28 cellular contexts compared by ENCODE assay signal in genomic region chr1:244992833-244993232, GRCh38.
DNase-seq lines count a peak whose midpoint lies in the region; ATAC-seq, FAIRE-seq and TF ChIP-seq lines count a peak whose summit lies in the region.
"Had no signal": no experiment of that assay in that cellular context is flagged by ENCODE, and none has a peak within 500 bp of the region (broad histone marks: within the 10 kb centered on the region; RNA-seq: fewer than 3 reads in every experiment).

No MANE protein-coding gene starts in this region.

- H3K79me2 ChIP-seq in GM23248 (ENCODE audit: insufficient read depth) (no peaks in the 10 kb centered on the region), astrocyte (ENCODE audit: insufficient read depth, low read length) (no peaks in the 10 kb centered on the region)

- H3K4me3 ChIP-seq in GM23248 = no peak overlapping the region
- no peak overlapping the region for H3K4me3 ChIP-seq in astrocyte (ENCODE audit: insufficient read depth, low read depth, low read length)
- H3K4me3 ChIP-seq: HAP-1, right atrium auricular region, vagina had no signal

- no peaks in the 10 kb centered on the region for H3K9me3 Mint-ChIP-seq in activated CD4-positive, alpha-beta T cell treated with anti-CD3 and anti-CD28 coated beads for 36 hours (ENCODE audit: low read depth)
- no peaks in the 10 kb centered on the region for H3K9me3 Mint-ChIP-seq in activated CD4-positive, alpha-beta T cell treated with anti-CD3 and anti-CD28 coated beads, Interleukin-2, amount 10 ng/mL, durations not matched to agents 24 days and 14 days
- peaks cover 7% of the 10 kb centered on the region for H3K9me3 Mint-ChIP-seq in astrocyte (ENCODE audit: unreplicated experiment)
- no peaks in the 10 kb centered on the region for H3K9me3 Mint-ChIP-seq in stimulated activated effector memory CD8-positive, alpha-beta T cell treated with anti-CD3 and anti-CD28 coated beads, Interleukin-12 subunit alpha, Interleukin-12 subunit beta, amount 100 ng/mL, for 72 hours
- H3K9me3 Mint-ChIP-seq: memory B cell, naive B cell had no signal

- no peak overlapping the region for H3K27ac Mint-ChIP-seq in activated CD4-positive, alpha-beta T cell treated with anti-CD3 and anti-CD28 coated beads for 36 hours
- no peak overlapping the region for H3K27ac Mint-ChIP-seq in activated CD4-positive, alpha-beta T cell treated with anti-CD3 and anti-CD28 coated beads, Interleukin-2, amount 10 ng/mL, durations not matched to agents 24 days and 14 days
- no peak overlapping the region for H3K27ac Mint-ChIP-seq in astrocyte (ENCODE audit: unreplicated experiment)
- no peak overlapping the region for H3K27ac Mint-ChIP-seq in stimulated activated effector memory CD8-positive, alpha-beta T cell treated with anti-CD3 and anti-CD28 coated beads, Interleukin-12 subunit alpha, Interleukin-12 subunit beta, amount 100 ng/mL, for 72 hours
- H3K27ac Mint-ChIP-seq: memory B cell, naive B cell had no signal

- H3K27me3 ChIP-seq in GM23248 (replicated peaks; ENCODE audit: insufficient read depth) (no peaks in the 10 kb centered on the region), astrocyte (ENCODE audit: insufficient read depth, low read length) (no peaks in the 10 kb centered on the region)
- H3K27me3 ChIP-seq: right atrium auricular region, vagina had no signal

- H3K27ac ChIP-seq in GM23248 (no peak overlapping the region), astrocyte (ENCODE audit: low read depth, low read length) (no peak overlapping the region)
- H3K27ac ChIP-seq: KMS-11, right atrium auricular region, vagina had no signal

- no peak for FAIRE-seq in astrocyte (lab: Jason Lieb, UNC)

- H3K4me1 ChIP-seq in GM23248 (ENCODE audit: insufficient read depth) (peaks cover 12% of the 10 kb centered on the region; the same call in 1 of the 2 replicates), astrocyte (ENCODE audit: insufficient read depth, low read length) (peaks cover 11% of the 10 kb centered on the region)
- H3K4me1 ChIP-seq: HAP-1, right atrium auricular region, vagina had no signal

- H3K4me1 Mint-ChIP-seq in activated CD4-positive, alpha-beta T cell treated with anti-CD3 and anti-CD28 coated beads for 36 hours = no peaks in the 10 kb centered on the region
- H3K4me1 Mint-ChIP-seq in activated CD4-positive, alpha-beta T cell treated with anti-CD3 and anti-CD28 coated beads, Interleukin-2, amount 10 ng/mL, durations not matched to agents 24 days and 14 days = no peaks in the 10 kb centered on the region
- peaks cover 9% of the 10 kb centered on the region for H3K4me1 Mint-ChIP-seq in astrocyte (ENCODE audit: low read depth, unreplicated experiment)
- H3K4me1 Mint-ChIP-seq in stimulated activated effector memory CD8-positive, alpha-beta T cell treated with anti-CD3 and anti-CD28 coated beads, Interleukin-12 subunit alpha, Interleukin-12 subunit beta, amount 100 ng/mL, for 72 hours = peaks cover 8% of the 10 kb centered on the region
- H3K4me1 Mint-ChIP-seq: memory B cell had no signal

- POLR2A ChIA-PET in activated CD4-positive, alpha-beta T cell treated with anti-CD3 and anti-CD28 coated beads for 36 hours (lab: Charles Lee) = no interaction called here

- peak; percentile 87 for ATAC-seq in activated CD4-positive, alpha-beta T cell treated with anti-CD3 and anti-CD28 coated beads for 36 hours
- ATAC-seq in stimulated activated effector memory CD8-positive, alpha-beta T cell treated with anti-CD3 and anti-CD28 coated beads, Interleukin-12 subunit alpha, Interleukin-12 subunit beta, amount 100 ng/mL, for 72 hours = peak; percentile 84
- no peak for ATAC-seq in GM19467 (IDR thresholded peaks at IDR 0.05; ENCODE audit: unreplicated experiment)

- H3K9me3 ChIP-seq in GM23248 (ENCODE audit: low read depth) (no peaks in the 10 kb centered on the region), astrocyte (ENCODE audit: insufficient read depth, low read depth, low read length) (no peaks in the 10 kb centered on the region)
- H3K9me3 ChIP-seq: HAP-1, right atrium auricular region, vagina had no signal

- CTCF ChIA-PET in activated CD4-positive, alpha-beta T cell treated with anti-CD3 and anti-CD28 coated beads for 36 hours (lab: Charles Lee) = interaction anchor here (0.8 to 1.5 kb wide), 2 partner anchors 9 to 51 kb away, joined by 3 read pairs; no protein-coding TSS in a partner anchor

- in situ Hi-C loops in GM23248 (cut with MboI) = no loop called here

- no peak overlapping the region for H3K4me2 ChIP-seq in GM23248 (ENCODE audit: unreplicated experiment)
- H3K4me2 ChIP-seq in astrocyte (ENCODE audit: low read length) = no peak overlapping the region
- H3K4me2 ChIP-seq: KMS-11 had no signal

- H4K20me1 ChIP-seq in GM23248 (ENCODE audit: insufficient read depth) (no peaks in the 10 kb centered on the region), astrocyte (ENCODE audit: insufficient read depth, low read length) (no peaks in the 10 kb centered on the region)

- H3K9me2 ChIP-seq in GM23248 (ENCODE audit: insufficient read depth) = no peaks in the 10 kb centered on the region

- no peaks in the 10 kb centered on the region for H3K27me3 Mint-ChIP-seq in activated CD4-positive, alpha-beta T cell treated with anti-CD3 and anti-CD28 coated beads for 36 hours
- no peaks in the 10 kb centered on the region for H3K27me3 Mint-ChIP-seq in activated CD4-positive, alpha-beta T cell treated with anti-CD3 and anti-CD28 coated beads, Interleukin-2, amount 10 ng/mL, durations not matched to agents 24 days and 14 days
- H3K27me3 Mint-ChIP-seq in astrocyte (ENCODE audit: low read depth, unreplicated experiment) = no peaks in the 10 kb centered on the region
- H3K27me3 Mint-ChIP-seq: memory B cell, naive B cell had no signal

- no peaks in the 10 kb centered on the region for H3F3A ChIP-seq in GM23248 (ENCODE audit: insufficient read depth)

- TF ChIP-seq CTCF in astrocyte (IDR thresholded peaks at IDR 0.05; ENCODE audit: insufficient read depth, low read depth, low read length) = no peak

- no peak overlapping the region for H3K4me3 Mint-ChIP-seq in activated CD4-positive, alpha-beta T cell treated with anti-CD3 and anti-CD28 coated beads for 36 hours
- H3K4me3 Mint-ChIP-seq in activated CD4-positive, alpha-beta T cell treated with anti-CD3 and anti-CD28 coated beads, Interleukin-2, amount 10 ng/mL, durations not matched to agents 24 days and 14 days = no peak overlapping the region
- no peak overlapping the region for H3K4me3 Mint-ChIP-seq in astrocyte (ENCODE audit: unreplicated experiment)
- no peak overlapping the region for H3K4me3 Mint-ChIP-seq in stimulated activated effector memory CD8-positive, alpha-beta T cell treated with anti-CD3 and anti-CD28 coated beads, Interleukin-12 subunit alpha, Interleukin-12 subunit beta, amount 100 ng/mL, for 72 hours
- H3K4me3 Mint-ChIP-seq: memory B cell had no signal

- H3K36me3 Mint-ChIP-seq in activated CD4-positive, alpha-beta T cell treated with anti-CD3 and anti-CD28 coated beads for 36 hours (ENCODE audit: low read depth) = peaks cover under 1% of the 10 kb centered on the region
- no peaks in the 10 kb centered on the region for H3K36me3 Mint-ChIP-seq in activated CD4-positive, alpha-beta T cell treated with anti-CD3 and anti-CD28 coated beads, Interleukin-2, amount 10 ng/mL, durations not matched to agents 24 days and 14 days (ENCODE audit: low read depth)
- H3K36me3 Mint-ChIP-seq in astrocyte (ENCODE audit: low read depth, unreplicated experiment) = peaks cover 16% of the 10 kb centered on the region
- no peaks in the 10 kb centered on the region for H3K36me3 Mint-ChIP-seq in stimulated activated effector memory CD8-positive, alpha-beta T cell treated with anti-CD3 and anti-CD28 coated beads, Interleukin-12 subunit alpha, Interleukin-12 subunit beta, amount 100 ng/mL, for 72 hours
- H3K36me3 Mint-ChIP-seq: memory B cell had no signal

- H2AFZ ChIP-seq in GM23248 (no peak overlapping the region), astrocyte (ENCODE audit: low read depth, low read length) (no peak overlapping the region)

- no peak for DNase-seq in activated CD4-positive, alpha-beta T cell treated with anti-CD3 and anti-CD28 coated beads for 36 hours
- no peak for DNase-seq in activated CD4-positive, alpha-beta T cell treated with anti-CD3 and anti-CD28 coated beads, Interleukin-2, amount 10 ng/mL, durations not matched to agents 24 days and 14 days
- DNase-seq in GM23248 (peak; percentile 27), astrocyte (ENCODE audit: low read depth) (peak; percentile 8), SHP77 (lab: John Stamatoyannopoulos, UW) (no peak)
- DNase-seq in stimulated activated effector memory CD8-positive, alpha-beta T cell treated with anti-CD3 and anti-CD28 coated beads, Interleukin-12 subunit alpha, Interleukin-12 subunit beta, amount 100 ng/mL, for 72 hours (ENCODE audit: low spot score in 2 of 2) = no peak
- DNase-seq in activated CD4-positive, alpha-beta T cell treated with anti-CD3 and anti-CD28 coated beads, Interleukin-2, amount 50 U/mL, for 4 hours = no peak
- DNase-seq: ACHN; activated CD4-positive, alpha-beta T cell treated with anti-CD3 and anti-CD28 coated beads, Interleukin-2, amount 50 U/mL, for 1 hour; activated naive CD4-positive, alpha-beta T cell; anterior cingulate cortex; cerebellar nuclear complex; DMS 273 treated with DMSO at 0.1 percent for 48 hours; erythroblast; kidney glomerular epithelial cell; naive B cell; NCI-H1105 treated with DMSO at 0.1 percent for 48 hours; NCI-H748 treated with DMSO at 0.1 percent for 48 hours; OCI-M1; SHP77 treated with DMSO at 0.1 percent for 48 hours; stimulated activated CD4-positive, alpha-beta T cell treated with anti-CD3 and anti-CD28 coated beads, Interleukin-15, amount 100 ng/mL, for 24 hours; T-helper 1 cell had no signal

- intact Hi-C loops in activated CD4-positive, alpha-beta T cell treated with anti-CD3 and anti-CD28 coated beads for 36 hours (cut with DNase I, micrococcal nuclease) = no loop called here
- intact Hi-C loops in activated CD4-positive, alpha-beta T cell treated with anti-CD3 and anti-CD28 coated beads, Interleukin-2, amount 10 ng/mL, durations not matched to agents 24 days and 14 days (cut with micrococcal nuclease) = no loop called here

- H3K9ac ChIP-seq in GM23248 (no peak overlapping the region), astrocyte (ENCODE audit: low read length) (no peak overlapping the region)
- H3K9ac ChIP-seq: KMS-11 had no signal

- 50 to 61% methylated on average over 1 of the region's 1 CpG for WGBS in GM23248 (ENCODE audit: low coverage in 1 of 2, low lambda C conversion rate in 2 of 2, missing lambda C conversion rate in 2 of 2), 2 experiments

- H3K36me3 ChIP-seq in GM23248 (ENCODE audit: low read depth) = no peaks in the 10 kb centered on the region
- no peaks in the 10 kb centered on the region for H3K36me3 ChIP-seq in astrocyte (ENCODE audit: insufficient read depth, low read length)
- H3K36me3 ChIP-seq: HAP-1, vagina had no signal

Comparison
In these comparisons a context has a peak if more than half of its experiments do, and no peak if none do; other contexts are left out.
1. DNase-seq: peak in GM23248 (single experiment) and astrocyte (single experiment); none in activated CD4-positive, alpha-beta T cell treated with anti-CD3 and anti-CD28 coated beads for 36 hours (single experiment), activated CD4-positive, alpha-beta T cell treated with anti-CD3 and anti-CD28 coated beads, Interleukin-2, amount 10 ng/mL, durations not matched to agents 24 days and 14 days (single experiment), stimulated activated effector memory CD8-positive, alpha-beta T cell treated with anti-CD3 and anti-CD28 coated beads, Interleukin-12 subunit alpha, Interleukin-12 subunit beta, amount 100 ng/mL, for 72 hours (0 of 2), SHP77 (0 of 2) and activated CD4-positive, alpha-beta T cell treated with anti-CD3 and anti-CD28 coated beads, Interleukin-2, amount 50 U/mL, for 4 hours (0 of 2).